ENCODE assay signal across 13 cellular contexts in the genomic region with DNA sequence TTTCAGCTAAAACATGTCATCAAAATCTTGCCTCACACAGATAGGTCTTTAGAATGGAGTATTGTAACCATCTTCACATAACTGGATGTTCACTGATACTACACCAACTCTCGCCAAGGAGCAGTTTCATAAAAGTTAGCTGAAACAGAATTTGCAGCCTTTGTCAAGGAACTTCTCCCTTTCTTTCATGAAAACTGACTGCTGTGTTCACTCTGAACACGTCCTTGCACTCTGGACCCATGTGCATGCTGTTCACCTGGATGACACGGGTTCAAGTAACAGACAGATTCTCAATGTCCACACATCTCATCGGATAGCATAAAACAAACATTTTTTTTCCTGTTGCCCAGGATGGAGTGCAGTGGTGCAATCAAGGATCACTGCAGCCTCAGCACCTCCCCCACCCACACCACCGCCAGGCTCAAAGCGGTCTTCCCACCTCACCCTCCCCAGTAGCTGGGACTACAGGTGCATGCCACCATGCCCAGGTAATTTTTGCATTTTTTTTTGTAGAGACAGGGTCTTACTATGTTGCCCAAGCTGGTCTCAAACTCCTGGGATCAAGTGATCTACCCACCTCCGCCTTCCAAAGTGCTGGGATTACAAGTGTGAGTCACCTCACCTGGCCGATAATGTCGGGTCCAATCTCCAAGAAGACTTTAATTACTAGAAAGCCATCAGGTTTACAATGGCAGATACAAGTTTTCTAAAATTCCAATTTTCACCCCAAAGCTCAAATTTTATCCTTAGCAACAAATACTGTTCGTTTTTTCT. TPM values are rescaled to one million over a fixed set of nuclear protein-coding genes. Genes with fewer than 3 reads are reported as not detected.
A peak's percentile ranks its signal among the peaks of the same experiment; 100 is the strongest.
DNase-seq lines count a peak whose midpoint lies in the region; ATAC-seq and TF ChIP-seq lines count a peak whose summit lies in the region.
"Had no signal": no experiment of that assay in that cellular context is flagged by ENCODE, and none has a peak within 500 bp of the region (broad histone marks: within the 10 kb centered on the region; RNA-seq: fewer than 3 reads in every experiment).

No MANE protein-coding gene starts in this region.

- no peak for TF ChIP-seq CTCF in lower lobe of right lung (IDR thresholded peaks at IDR 0.05)

- H3K9me3 Mint-ChIP-seq in stimulated activated naive CD8-positive, alpha-beta T cell treated with anti-CD3 and anti-CD28 coated beads, Interleukin-15, Interleukin-2, amounts not matched to agents 100 ng/mL and 50 ng/mL, for 24 hours = no peaks in the 10 kb centered on the region
- H3K9me3 Mint-ChIP-seq in activated naive CD8-positive, alpha-beta T cell treated with anti-CD3 and anti-CD28 coated beads for 36 hours = no peaks in the 10 kb centered on the region

- H3K27ac Mint-ChIP-seq in stimulated activated naive CD8-positive, alpha-beta T cell treated with anti-CD3 and anti-CD28 coated beads, Interleukin-15, Interleukin-2, amounts not matched to agents 100 ng/mL and 50 ng/mL, for 24 hours = peak overlapping the region; percentile 86
- H3K27ac Mint-ChIP-seq in activated naive CD8-positive, alpha-beta T cell treated with anti-CD3 and anti-CD28 coated beads for 36 hours = peak overlapping the region; percentile 90

- no peaks in the 10 kb centered on the region for H3K9me2 ChIP-seq in Karpas-422 (replicated peaks; ENCODE audit: insufficient read depth, low read length)

- DNase-seq in stimulated activated naive CD8-positive, alpha-beta T cell treated with anti-CD3 and anti-CD28 coated beads, Interleukin-15, Interleukin-2, amounts not matched to agents 100 U/mL and 50 U/mL, for 24 hours = no peak
- no peak for DNase-seq in activated naive CD8-positive, alpha-beta T cell treated with anti-CD3 and anti-CD28 coated beads for 36 hours
- peak; percentile 14 for DNase-seq in lower lobe of right lung
- DNase-seq in right cardiac atrium = no peak
- DNase-seq in RKO (ENCODE audit: low spot score) = no peak
- DNase-seq in Karpas-422 = no peak
- DNase-seq in A172 (ENCODE audit: low spot score) = no peak
- DNase-seq: colonic mucosa; KG1; NCI-H187; NCI-H82; stimulated activated naive CD4-positive, alpha-beta T cell had no signal

- peaks cover 100% of the 10 kb centered on the region for H3K79me2 ChIP-seq in Karpas-422 (ENCODE audit: low read length)

- H4K20me1 ChIP-seq in Karpas-422 (ENCODE audit: insufficient read depth, low read depth, low read length) = peaks cover 83% of the 10 kb centered on the region

- H3K4me3 Mint-ChIP-seq in stimulated activated naive CD8-positive, alpha-beta T cell treated with anti-CD3 and anti-CD28 coated beads, Interleukin-15, Interleukin-2, amounts not matched to agents 100 ng/mL and 50 ng/mL, for 24 hours = peak overlapping the region; percentile 22
- H3K4me3 Mint-ChIP-seq in activated naive CD8-positive, alpha-beta T cell treated with anti-CD3 and anti-CD28 coated beads for 36 hours = peak overlapping the region; percentile 61

- no peak overlapping the region for H3K4me2 ChIP-seq in Karpas-422 (ENCODE audit: low read depth, low read length, poor library complexity, severe bottlenecking)

- no peak overlapping the region for H2AFZ ChIP-seq in Karpas-422 (ENCODE audit: low read length)

- H3K27me3 ChIP-seq in lower lobe of right lung (ENCODE audit: low read depth) (no peaks in the 10 kb centered on the region), right cardiac atrium (ENCODE audit: control insufficient read depth, insufficient read depth) (no peaks in the 10 kb centered on the region), Karpas-422 (ENCODE audit: low read length) (no peaks in the 10 kb centered on the region)
- H3K27me3 ChIP-seq: colonic mucosa had no signal

- no peak overlapping the region for H3K9ac ChIP-seq in Karpas-422 (ENCODE audit: low read length)

- H3K4me3 ChIP-seq in lower lobe of right lung = no peak overlapping the region
- no peak overlapping the region for H3K4me3 ChIP-seq in right cardiac atrium (ENCODE audit: low read length)
- no peak overlapping the region for H3K4me3 ChIP-seq in Karpas-422 (ENCODE audit: low read length)
- H3K4me3 ChIP-seq: colonic mucosa had no signal

- WGBS in right cardiac atrium = 79% methylated on average over 10 of the region's 10 CpGs

- H3K36me3 Mint-ChIP-seq in stimulated activated naive CD8-positive, alpha-beta T cell treated with anti-CD3 and anti-CD28 coated beads, Interleukin-15, Interleukin-2, amounts not matched to agents 100 ng/mL and 50 ng/mL, for 24 hours (ENCODE audit: low read depth) = peaks cover 31% of the 10 kb centered on the region
- H3K36me3 Mint-ChIP-seq in activated naive CD8-positive, alpha-beta T cell treated with anti-CD3 and anti-CD28 coated beads for 36 hours = peaks cover 25% of the 10 kb centered on the region

- H3K9me3 ChIP-seq in lower lobe of right lung (no peaks in the 10 kb centered on the region), right cardiac atrium (ENCODE audit: control insufficient read depth, low read length) (no peaks in the 10 kb centered on the region), Karpas-422 (ENCODE audit: low read length) (no peaks in the 10 kb centered on the region)
- H3K9me3 ChIP-seq: colonic mucosa had no signal

- H3K36me3 ChIP-seq in lower lobe of right lung (peaks cover 23% of the 10 kb centered on the region), Karpas-422 (ENCODE audit: insufficient read depth, low read length) (peaks cover 7% of the 10 kb centered on the region; the same call in 1 of the 2 replicates)

- H3K4me1 ChIP-seq in lower lobe of right lung (peaks cover 91% of the 10 kb centered on the region), right cardiac atrium (ENCODE audit: control insufficient read depth, insufficient read depth, low read length) (peaks cover 23% of the 10 kb centered on the region), Karpas-422 (ENCODE audit: low read length) (peaks cover 54% of the 10 kb centered on the region)

- no peak for ATAC-seq in stimulated activated naive CD8-positive, alpha-beta T cell treated with anti-CD3 and anti-CD28 coated beads, Interleukin-15, Interleukin-2, amounts not matched to agents 100 U/mL and 50 U/mL, for 24 hours
- ATAC-seq in lower lobe of right lung (no peak), right cardiac atrium (no peak)

- H3K4me1 Mint-ChIP-seq in stimulated activated naive CD8-positive, alpha-beta T cell treated with anti-CD3 and anti-CD28 coated beads, Interleukin-15, Interleukin-2, amounts not matched to agents 100 ng/mL and 50 ng/mL, for 24 hours (ENCODE audit: low read depth) = peaks cover 84% of the 10 kb centered on the region
- peaks cover 73% of the 10 kb centered on the region for H3K4me1 Mint-ChIP-seq in activated naive CD8-positive, alpha-beta T cell treated with anti-CD3 and anti-CD28 coated beads for 36 hours

- intact Hi-C loops in lower lobe of right lung (cut with DNase I) = no loop called here
- intact Hi-C loops in right cardiac atrium (cut with DNase I) = no loop called here

- H3K27ac ChIP-seq in lower lobe of right lung (no peak overlapping the region), right cardiac atrium (ENCODE audit: low read length) (no peak overlapping the region), Karpas-422 (ENCODE audit: low read length) (no peak overlapping the region)
- H3K27ac ChIP-seq: colonic mucosa had no signal

- no peaks in the 10 kb centered on the region for H3K27me3 Mint-ChIP-seq in stimulated activated naive CD8-positive, alpha-beta T cell treated with anti-CD3 and anti-CD28 coated beads, Interleukin-15, Interleukin-2, amounts not matched to agents 100 ng/mL and 50 ng/mL, for 24 hours
- H3K27me3 Mint-ChIP-seq in activated naive CD8-positive, alpha-beta T cell treated with anti-CD3 and anti-CD28 coated beads for 36 hours = no peaks in the 10 kb centered on the region

RNA-seq across cellular contexts. Expression of gene DIDO1, which starts 9.4 kb away (rescaled TPM):
- total RNA-seq in activated naive CD8-positive, alpha-beta T cell treated with anti-CD3 and anti-CD28 coated beads for 36 hours = 10 to 100 TPM; 46.3 to 47.2 TPM
- total RNA-seq in lower lobe of right lung (54.6 TPM), right cardiac atrium (10 to 100 TPM; 38.1 to 42.5 (median 40.0) TPM)
- 23.3 TPM for polyA plus RNA-seq in right cardiac atrium
- total RNA-seq in Karpas-422 (2014; rRNA removed; shearing (Covaris generic); ENCODE audit: low replicate concordance) = 35.4 and 43.4 TPM in 2 replicates
- total RNA-seq in A172 (2014; rRNA removed; shearing (Covaris generic)) = 33.8 and 38.1 TPM in 2 replicates

RNA-seq across cellular contexts. Expression of gene GID8, which starts 21.1 kb away (rescaled TPM):
- 10 to 100 TPM; 47.6 to 48.5 TPM for total RNA-seq in activated naive CD8-positive, alpha-beta T cell treated with anti-CD3 and anti-CD28 coated beads for 36 hours
- 26.2 TPM for total RNA-seq in lower lobe of right lung
- total RNA-seq in right cardiac atrium = 10 to 100 TPM; 19.0 to 22.1 (median 20.0) TPM
- polyA plus RNA-seq in right cardiac atrium = 8.9 TPM
- 31.3 and 48.2 TPM in 2 replicates for total RNA-seq in Karpas-422 (2014; rRNA removed; shearing (Covaris generic); ENCODE audit: low replicate concordance)
- total RNA-seq in A172 (2014; rRNA removed; shearing (Covaris generic)) = 25.8 and 28.9 TPM in 2 replicates

RNA-seq across cellular contexts. Expression of gene SLC17A9, which starts 35.6 kb away (rescaled TPM):
- 10 to 100 TPM; 49.7 to 52.1 TPM for total RNA-seq in activated naive CD8-positive, alpha-beta T cell treated with anti-CD3 and anti-CD28 coated beads for 36 hours
- total RNA-seq in lower lobe of right lung (10.4 TPM), right cardiac atrium (1 to 10 TPM; 1.5 to 4.8 (median 2.2) TPM)
- 3.1 TPM for polyA plus RNA-seq in right cardiac atrium
- total RNA-seq in Karpas-422 (2014; rRNA removed; shearing (Covaris generic); ENCODE audit: low replicate concordance) = 15.9 and 22.1 TPM in 2 replicates
- not detected in 2 replicates for total RNA-seq in A172 (2014; rRNA removed; shearing (Covaris generic))

RNA-seq across cellular contexts. Expression of gene TCFL5, which starts 55.3 kb away (rescaled TPM):
- 1 to 10 TPM; 5.4 to 5.8 TPM for total RNA-seq in activated naive CD8-positive, alpha-beta T cell treated with anti-CD3 and anti-CD28 coated beads for 36 hours
- total RNA-seq in lower lobe of right lung (8.2 TPM), right cardiac atrium (1 to 10 TPM; 7.8 to 9.9 (median 8.2) TPM)
- 5.2 TPM for polyA plus RNA-seq in right cardiac atrium
- total RNA-seq in Karpas-422 (2014; rRNA removed; shearing (Covaris generic); ENCODE audit: low replicate concordance) = 11.3 and 11.5 TPM in 2 replicates
- total RNA-seq in A172 (2014; rRNA removed; shearing (Covaris generic)) = 23.7 and 24.1 TPM in 2 replicates
